In the genomic region with DNA sequence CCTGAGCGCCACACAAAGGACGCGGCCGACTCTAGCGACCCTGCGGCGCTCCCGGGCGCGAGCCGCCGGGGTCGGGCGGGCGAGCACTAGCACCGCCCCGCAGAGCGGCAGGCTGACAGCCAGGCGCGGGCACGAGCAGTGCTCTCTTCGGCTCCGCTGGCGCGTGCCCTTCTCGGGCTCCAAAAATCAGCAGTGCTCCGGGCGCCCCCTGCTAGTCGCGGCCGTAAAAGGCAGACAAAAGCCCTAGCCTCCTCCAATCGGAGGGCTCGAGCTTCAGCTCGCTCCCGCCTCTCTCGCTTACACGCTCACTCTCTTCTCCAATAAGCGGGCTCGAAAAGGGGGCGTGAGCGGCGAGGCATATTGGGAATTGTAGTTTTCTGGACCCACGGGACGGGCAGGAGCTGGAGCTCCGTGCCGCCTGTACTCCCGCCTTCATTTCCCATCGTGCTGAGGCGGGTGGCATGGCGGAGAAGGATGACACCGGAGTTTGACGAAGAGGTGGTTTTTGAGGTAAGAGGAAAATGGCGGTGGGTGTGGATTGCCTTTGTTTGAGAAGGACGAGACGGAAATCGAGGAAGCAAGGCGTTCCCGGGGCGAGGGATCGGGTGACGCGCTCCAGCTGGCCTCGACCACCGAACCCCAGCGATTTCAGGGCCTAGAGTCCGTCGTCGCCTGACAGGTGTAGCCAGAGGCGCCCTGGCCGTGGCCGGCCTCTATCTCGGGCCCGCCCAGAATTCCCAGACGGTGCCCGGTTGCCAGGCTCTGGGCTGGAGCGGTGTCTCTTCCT, we compare ENCODE assay signal across 1 cellular context.
A peak's percentile ranks its signal among the peaks of the same experiment; 100 is the strongest.
TF ChIP-seq lines count a peak whose summit lies in the region.

A gene (minus strand): TSS at position 91 of the 787 bp plus-strand sequence. CDS start 227 bp downstream, outside the sequence.
A gene with protein sequence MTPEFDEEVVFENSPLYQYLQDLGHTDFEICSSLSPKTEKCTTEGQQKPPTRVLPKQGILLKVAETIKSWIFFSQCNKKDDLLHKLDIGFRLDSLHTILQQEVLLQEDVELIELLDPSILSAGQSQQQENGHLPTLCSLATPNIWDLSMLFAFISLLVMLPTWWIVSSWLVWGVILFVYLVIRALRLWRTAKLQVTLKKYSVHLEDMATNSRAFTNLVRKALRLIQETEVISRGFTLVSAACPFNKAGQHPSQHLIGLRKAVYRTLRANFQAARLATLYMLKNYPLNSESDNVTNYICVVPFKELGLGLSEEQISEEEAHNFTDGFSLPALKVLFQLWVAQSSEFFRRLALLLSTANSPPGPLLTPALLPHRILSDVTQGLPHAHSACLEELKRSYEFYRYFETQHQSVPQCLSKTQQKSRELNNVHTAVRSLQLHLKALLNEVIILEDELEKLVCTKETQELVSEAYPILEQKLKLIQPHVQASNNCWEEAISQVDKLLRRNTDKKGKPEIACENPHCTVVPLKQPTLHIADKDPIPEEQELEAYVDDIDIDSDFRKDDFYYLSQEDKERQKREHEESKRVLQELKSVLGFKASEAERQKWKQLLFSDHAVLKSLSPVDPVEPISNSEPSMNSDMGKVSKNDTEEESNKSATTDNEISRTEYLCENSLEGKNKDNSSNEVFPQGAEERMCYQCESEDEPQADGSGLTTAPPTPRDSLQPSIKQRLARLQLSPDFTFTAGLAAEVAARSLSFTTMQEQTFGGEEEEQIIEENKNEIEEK (plus strand): TSS at position 431 of the 787 bp plus-strand sequence. CDS start 44 bp downstream, at position 475.

TF ChIP-seq in K562, 482 proteins besides CTCF, POLR2A, EP300 and RAD21 (continued from another document and continues in another):
- TF ChIP-seq, protein P1, sequence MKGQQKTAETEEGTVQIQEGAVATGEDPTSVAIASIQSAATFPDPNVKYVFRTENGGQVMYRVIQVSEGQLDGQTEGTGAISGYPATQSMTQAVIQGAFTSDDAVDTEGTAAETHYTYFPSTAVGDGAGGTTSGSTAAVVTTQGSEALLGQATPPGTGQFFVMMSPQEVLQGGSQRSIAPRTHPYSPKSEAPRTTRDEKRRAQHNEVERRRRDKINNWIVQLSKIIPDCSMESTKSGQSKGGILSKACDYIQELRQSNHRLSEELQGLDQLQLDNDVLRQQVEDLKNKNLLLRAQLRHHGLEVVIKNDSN (CRISPR knock-in tag; IDR thresholded peaks at IDR 0.05), result peak; percentile 84
- TF ChIP-seq XRCC5 (IDR thresholded peaks at IDR 0.05; ENCODE audit: low read depth, low read length) (peak; percentile 87), TEAD4 (IDR thresholded peaks at IDR 0.05; ENCODE audit: low read length) (no peak), TEAD4 (CRISPR knock-in tag; IDR thresholded peaks at IDR 0.05; ENCODE audit: borderline replicate concordance) (no peak), HNRNPLL (IDR thresholded peaks at IDR 0.05; ENCODE audit: low read depth, low read length, poor library complexity, severe bottlenecking) (no peak), SUPT5H (IDR thresholded peaks at IDR 0.05) (peak; percentile 77), POLR2AphosphoS2 (IDR thresholded peaks at IDR 0.05; ENCODE audit: low read length) (no peak), BACH1 (tag; IDR thresholded peaks at IDR 0.05) (peak; percentile 57; the same call in 1 of the 2 replicates), ZNF274 (IDR thresholded peaks at IDR 0.05; ENCODE audit: borderline replicate concordance, low read depth, low read length) (no peak), ZKSCAN3 (CRISPR knock-in tag; IDR thresholded peaks at IDR 0.05) (no peak), ETS2 (tag; IDR thresholded peaks at IDR 0.05; ENCODE audit: borderline replicate concordance, poor library complexity, severe bottlenecking) (no peak), RBM14 (IDR thresholded peaks at IDR 0.05; ENCODE audit: borderline replicate concordance, insufficient read depth, low read depth, low read length) (no peak), ZKSCAN1 (IDR thresholded peaks at IDR 0.05; ENCODE audit: low read depth, low read length) (peak; percentile 60), ZNF253 (CRISPR knock-in tag; conservative IDR thresholded peaks at IDR 0.05) (no peak), HDAC8 (tag; IDR thresholded peaks at IDR 0.05) (no peak), EWSR1 (IDR thresholded peaks at IDR 0.05; ENCODE audit: borderline replicate concordance, low read depth, partially characterized antibody) (no peak), ESRRB (CRISPR knock-in tag; IDR thresholded peaks at IDR 0.05; ENCODE audit: borderline replicate concordance) (no peak), HSF4 (CRISPR knock-in tag; IDR thresholded peaks at IDR 0.05; ENCODE audit: borderline replicate concordance) (no peak), SETDB1 (IDR thresholded peaks at IDR 0.05; ENCODE audit: low read length) (no peak), NFYB (IDR thresholded peaks at IDR 0.05; ENCODE audit: extremely low read depth, insufficient read length) (peak; percentile 33), ZFP30 (CRISPR knock-in tag; IDR thresholded peaks at IDR 0.05; ENCODE audit: borderline replicate concordance) (no peak), CHCHD3 (CRISPR knock-in tag; IDR thresholded peaks at IDR 0.05) (no peak), SPI1 (IDR thresholded peaks at IDR 0.05; ENCODE audit: borderline replicate concordance, low read depth, low read length) (no peak), FOXJ3 (CRISPR knock-in tag; IDR thresholded peaks at IDR 0.05) (no peak)
- TF ChIP-seq, protein P2, sequence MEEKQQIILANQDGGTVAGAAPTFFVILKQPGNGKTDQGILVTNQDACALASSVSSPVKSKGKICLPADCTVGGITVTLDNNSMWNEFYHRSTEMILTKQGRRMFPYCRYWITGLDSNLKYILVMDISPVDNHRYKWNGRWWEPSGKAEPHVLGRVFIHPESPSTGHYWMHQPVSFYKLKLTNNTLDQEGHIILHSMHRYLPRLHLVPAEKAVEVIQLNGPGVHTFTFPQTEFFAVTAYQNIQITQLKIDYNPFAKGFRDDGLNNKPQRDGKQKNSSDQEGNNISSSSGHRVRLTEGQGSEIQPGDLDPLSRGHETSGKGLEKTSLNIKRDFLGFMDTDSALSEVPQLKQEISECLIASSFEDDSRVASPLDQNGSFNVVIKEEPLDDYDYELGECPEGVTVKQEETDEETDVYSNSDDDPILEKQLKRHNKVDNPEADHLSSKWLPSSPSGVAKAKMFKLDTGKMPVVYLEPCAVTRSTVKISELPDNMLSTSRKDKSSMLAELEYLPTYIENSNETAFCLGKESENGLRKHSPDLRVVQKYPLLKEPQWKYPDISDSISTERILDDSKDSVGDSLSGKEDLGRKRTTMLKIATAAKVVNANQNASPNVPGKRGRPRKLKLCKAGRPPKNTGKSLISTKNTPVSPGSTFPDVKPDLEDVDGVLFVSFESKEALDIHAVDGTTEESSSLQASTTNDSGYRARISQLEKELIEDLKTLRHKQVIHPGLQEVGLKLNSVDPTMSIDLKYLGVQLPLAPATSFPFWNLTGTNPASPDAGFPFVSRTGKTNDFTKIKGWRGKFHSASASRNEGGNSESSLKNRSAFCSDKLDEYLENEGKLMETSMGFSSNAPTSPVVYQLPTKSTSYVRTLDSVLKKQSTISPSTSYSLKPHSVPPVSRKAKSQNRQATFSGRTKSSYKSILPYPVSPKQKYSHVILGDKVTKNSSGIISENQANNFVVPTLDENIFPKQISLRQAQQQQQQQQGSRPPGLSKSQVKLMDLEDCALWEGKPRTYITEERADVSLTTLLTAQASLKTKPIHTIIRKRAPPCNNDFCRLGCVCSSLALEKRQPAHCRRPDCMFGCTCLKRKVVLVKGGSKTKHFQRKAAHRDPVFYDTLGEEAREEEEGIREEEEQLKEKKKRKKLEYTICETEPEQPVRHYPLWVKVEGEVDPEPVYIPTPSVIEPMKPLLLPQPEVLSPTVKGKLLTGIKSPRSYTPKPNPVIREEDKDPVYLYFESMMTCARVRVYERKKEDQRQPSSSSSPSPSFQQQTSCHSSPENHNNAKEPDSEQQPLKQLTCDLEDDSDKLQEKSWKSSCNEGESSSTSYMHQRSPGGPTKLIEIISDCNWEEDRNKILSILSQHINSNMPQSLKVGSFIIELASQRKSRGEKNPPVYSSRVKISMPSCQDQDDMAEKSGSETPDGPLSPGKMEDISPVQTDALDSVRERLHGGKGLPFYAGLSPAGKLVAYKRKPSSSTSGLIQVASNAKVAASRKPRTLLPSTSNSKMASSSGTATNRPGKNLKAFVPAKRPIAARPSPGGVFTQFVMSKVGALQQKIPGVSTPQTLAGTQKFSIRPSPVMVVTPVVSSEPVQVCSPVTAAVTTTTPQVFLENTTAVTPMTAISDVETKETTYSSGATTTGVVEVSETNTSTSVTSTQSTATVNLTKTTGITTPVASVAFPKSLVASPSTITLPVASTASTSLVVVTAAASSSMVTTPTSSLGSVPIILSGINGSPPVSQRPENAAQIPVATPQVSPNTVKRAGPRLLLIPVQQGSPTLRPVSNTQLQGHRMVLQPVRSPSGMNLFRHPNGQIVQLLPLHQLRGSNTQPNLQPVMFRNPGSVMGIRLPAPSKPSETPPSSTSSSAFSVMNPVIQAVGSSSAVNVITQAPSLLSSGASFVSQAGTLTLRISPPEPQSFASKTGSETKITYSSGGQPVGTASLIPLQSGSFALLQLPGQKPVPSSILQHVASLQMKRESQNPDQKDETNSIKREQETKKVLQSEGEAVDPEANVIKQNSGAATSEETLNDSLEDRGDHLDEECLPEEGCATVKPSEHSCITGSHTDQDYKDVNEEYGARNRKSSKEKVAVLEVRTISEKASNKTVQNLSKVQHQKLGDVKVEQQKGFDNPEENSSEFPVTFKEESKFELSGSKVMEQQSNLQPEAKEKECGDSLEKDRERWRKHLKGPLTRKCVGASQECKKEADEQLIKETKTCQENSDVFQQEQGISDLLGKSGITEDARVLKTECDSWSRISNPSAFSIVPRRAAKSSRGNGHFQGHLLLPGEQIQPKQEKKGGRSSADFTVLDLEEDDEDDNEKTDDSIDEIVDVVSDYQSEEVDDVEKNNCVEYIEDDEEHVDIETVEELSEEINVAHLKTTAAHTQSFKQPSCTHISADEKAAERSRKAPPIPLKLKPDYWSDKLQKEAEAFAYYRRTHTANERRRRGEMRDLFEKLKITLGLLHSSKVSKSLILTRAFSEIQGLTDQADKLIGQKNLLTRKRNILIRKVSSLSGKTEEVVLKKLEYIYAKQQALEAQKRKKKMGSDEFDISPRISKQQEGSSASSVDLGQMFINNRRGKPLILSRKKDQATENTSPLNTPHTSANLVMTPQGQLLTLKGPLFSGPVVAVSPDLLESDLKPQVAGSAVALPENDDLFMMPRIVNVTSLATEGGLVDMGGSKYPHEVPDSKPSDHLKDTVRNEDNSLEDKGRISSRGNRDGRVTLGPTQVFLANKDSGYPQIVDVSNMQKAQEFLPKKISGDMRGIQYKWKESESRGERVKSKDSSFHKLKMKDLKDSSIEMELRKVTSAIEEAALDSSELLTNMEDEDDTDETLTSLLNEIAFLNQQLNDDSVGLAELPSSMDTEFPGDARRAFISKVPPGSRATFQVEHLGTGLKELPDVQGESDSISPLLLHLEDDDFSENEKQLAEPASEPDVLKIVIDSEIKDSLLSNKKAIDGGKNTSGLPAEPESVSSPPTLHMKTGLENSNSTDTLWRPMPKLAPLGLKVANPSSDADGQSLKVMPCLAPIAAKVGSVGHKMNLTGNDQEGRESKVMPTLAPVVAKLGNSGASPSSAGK (IDR thresholded peaks at IDR 0.05), result peak; percentile 93
- TF ChIP-seq, protein P3, sequence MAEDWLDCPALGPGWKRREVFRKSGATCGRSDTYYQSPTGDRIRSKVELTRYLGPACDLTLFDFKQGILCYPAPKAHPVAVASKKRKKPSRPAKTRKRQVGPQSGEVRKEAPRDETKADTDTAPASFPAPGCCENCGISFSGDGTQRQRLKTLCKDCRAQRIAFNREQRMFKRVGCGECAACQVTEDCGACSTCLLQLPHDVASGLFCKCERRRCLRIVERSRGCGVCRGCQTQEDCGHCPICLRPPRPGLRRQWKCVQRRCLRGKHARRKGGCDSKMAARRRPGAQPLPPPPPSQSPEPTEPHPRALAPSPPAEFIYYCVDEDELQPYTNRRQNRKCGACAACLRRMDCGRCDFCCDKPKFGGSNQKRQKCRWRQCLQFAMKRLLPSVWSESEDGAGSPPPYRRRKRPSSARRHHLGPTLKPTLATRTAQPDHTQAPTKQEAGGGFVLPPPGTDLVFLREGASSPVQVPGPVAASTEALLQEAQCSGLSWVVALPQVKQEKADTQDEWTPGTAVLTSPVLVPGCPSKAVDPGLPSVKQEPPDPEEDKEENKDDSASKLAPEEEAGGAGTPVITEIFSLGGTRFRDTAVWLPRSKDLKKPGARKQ (CRISPR knock-in tag; IDR thresholded peaks at IDR 0.05), result no peak
- TF ChIP-seq, protein P4, sequence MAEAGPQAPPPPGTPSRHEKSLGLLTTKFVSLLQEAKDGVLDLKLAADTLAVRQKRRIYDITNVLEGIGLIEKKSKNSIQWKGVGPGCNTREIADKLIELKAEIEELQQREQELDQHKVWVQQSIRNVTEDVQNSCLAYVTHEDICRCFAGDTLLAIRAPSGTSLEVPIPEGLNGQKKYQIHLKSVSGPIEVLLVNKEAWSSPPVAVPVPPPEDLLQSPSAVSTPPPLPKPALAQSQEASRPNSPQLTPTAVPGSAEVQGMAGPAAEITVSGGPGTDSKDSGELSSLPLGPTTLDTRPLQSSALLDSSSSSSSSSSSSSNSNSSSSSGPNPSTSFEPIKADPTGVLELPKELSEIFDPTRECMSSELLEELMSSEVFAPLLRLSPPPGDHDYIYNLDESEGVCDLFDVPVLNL (CRISPR knock-in tag; IDR thresholded peaks at IDR 0.05; ENCODE audit: low read depth), result 0 out of 2 replicates have a peak, but pooled peaks have one; percentile 27
- TF ChIP-seq, protein P5, sequence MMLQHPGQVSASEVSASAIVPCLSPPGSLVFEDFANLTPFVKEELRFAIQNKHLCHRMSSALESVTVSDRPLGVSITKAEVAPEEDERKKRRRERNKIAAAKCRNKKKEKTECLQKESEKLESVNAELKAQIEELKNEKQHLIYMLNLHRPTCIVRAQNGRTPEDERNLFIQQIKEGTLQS (IDR thresholded peaks at IDR 0.05), result no peak
- TF ChIP-seq, protein P5 (CRISPR knock-in tag; conservative IDR thresholded peaks at IDR 0.05), result peak; percentile 2; the same call in 1 of the 2 replicates
- TF ChIP-seq, protein P6, sequence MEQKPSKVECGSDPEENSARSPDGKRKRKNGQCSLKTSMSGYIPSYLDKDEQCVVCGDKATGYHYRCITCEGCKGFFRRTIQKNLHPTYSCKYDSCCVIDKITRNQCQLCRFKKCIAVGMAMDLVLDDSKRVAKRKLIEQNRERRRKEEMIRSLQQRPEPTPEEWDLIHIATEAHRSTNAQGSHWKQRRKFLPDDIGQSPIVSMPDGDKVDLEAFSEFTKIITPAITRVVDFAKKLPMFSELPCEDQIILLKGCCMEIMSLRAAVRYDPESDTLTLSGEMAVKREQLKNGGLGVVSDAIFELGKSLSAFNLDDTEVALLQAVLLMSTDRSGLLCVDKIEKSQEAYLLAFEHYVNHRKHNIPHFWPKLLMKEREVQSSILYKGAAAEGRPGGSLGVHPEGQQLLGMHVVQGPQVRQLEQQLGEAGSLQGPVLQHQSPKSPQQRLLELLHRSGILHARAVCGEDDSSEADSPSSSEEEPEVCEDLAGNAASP (IDR thresholded peaks at IDR 0.05), result no peak
- TF ChIP-seq, protein P7, sequence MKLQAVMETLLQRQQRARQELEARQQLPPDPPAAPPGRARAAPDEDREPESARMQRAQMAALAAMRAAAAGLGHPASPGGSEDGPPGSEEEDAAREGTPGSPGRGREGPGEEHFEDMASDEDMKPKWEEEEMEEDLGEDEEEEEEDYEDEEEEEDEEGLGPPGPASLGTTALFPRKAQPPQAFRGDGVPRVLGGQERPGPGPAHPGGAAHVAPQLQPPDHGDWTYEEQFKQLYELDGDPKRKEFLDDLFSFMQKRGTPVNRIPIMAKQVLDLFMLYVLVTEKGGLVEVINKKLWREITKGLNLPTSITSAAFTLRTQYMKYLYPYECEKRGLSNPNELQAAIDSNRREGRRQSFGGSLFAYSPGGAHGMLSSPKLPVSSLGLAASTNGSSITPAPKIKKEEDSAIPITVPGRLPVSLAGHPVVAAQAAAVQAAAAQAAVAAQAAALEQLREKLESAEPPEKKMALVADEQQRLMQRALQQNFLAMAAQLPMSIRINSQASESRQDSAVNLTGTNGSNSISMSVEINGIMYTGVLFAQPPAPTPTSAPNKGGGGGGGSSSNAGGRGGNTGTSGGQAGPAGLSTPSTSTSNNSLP (IDR thresholded peaks at IDR 0.05; ENCODE audit: borderline replicate concordance, low read depth, low read length), result no peak
